1 cellular context compared by ENCODE assay signal in the genomic region with DNA sequence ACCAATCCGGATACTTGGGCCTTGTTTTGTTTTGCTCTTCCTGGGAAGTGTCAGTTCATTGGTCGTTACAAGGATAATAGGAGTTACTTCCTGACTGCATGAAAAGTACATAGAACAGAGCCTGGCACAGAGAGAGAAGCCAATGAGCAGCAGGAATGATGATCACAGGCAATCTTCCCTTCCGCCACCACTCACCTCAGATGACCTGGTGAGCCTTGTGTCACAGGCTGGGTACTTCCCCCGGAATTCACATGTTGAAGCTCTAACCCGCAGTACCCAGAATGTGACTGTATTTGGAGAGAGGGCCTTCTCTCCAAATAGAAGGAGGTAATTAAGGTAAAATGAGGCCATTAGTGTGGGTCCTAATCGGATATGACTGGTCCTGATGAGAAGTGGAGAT.
A peak's percentile ranks its signal among the peaks of the same experiment; 100 is the strongest.
TF ChIP-seq lines count a peak whose summit lies in the region.

No MANE protein-coding gene starts in this region.

TF ChIP-seq in GM12878, 131 proteins besides CTCF, POLR2A, EP300 and RAD21 (continued from another document and continues in another):
- TF ChIP-seq KDM1A (IDR thresholded peaks at IDR 0.05; ENCODE audit: borderline replicate concordance) (no peak), IKZF2 (IDR thresholded peaks at IDR 0.05) (0 out of 4 replicates have a peak, but pooled peaks have one; percentile 19 to 21), GATAD2B (conservative IDR thresholded peaks at IDR 0.05; ENCODE audit: low read depth) (no peak), EED (IDR thresholded peaks at IDR 0.05; ENCODE audit: low read depth) (peak; percentile 40; the same call in 1 of the 2 replicates), ZNF207 (IDR thresholded peaks at IDR 0.05; ENCODE audit: borderline replicate concordance) (no peak), MTA2 (IDR thresholded peaks at IDR 0.05; ENCODE audit: low read depth) (peak; percentile 62; the same call in 1 of the 2 replicates), TCF3 (IDR thresholded peaks at IDR 0.05; ENCODE audit: borderline replicate concordance, insufficient read depth, low read depth, low read length) (no peak), MEF2B (IDR thresholded peaks at IDR 0.05; ENCODE audit: partially characterized antibody, poor library complexity, severe bottlenecking) (no peak), MXI1 (IDR thresholded peaks at IDR 0.05; ENCODE audit: low read depth, low read length) (no peak), SMAD1 (IDR thresholded peaks at IDR 0.05; ENCODE audit: low read depth, partially characterized antibody) (no peak), SREBF2 (IDR thresholded peaks at IDR 0.05; ENCODE audit: low read length) (no peak), GABPA (IDR thresholded peaks at IDR 0.05; ENCODE audit: low read depth) (no peak), ZBED1 (IDR thresholded peaks at IDR 0.05; ENCODE audit: borderline replicate concordance) (no peak), STAT3 (IDR thresholded peaks at IDR 0.05; ENCODE audit: low read depth, low read length) (no peak), DPF2 (IDR thresholded peaks at IDR 0.05) (no peak), JUND (IDR thresholded peaks at IDR 0.05; ENCODE audit: low read depth, low read length) (no peak), BCL11A (IDR thresholded peaks at IDR 0.05; ENCODE audit: low read depth, low read length) (no peak), TCF7 (IDR thresholded peaks at IDR 0.05; ENCODE audit: borderline replicate concordance) (no peak), JUNB (IDR thresholded peaks at IDR 0.05) (no peak), TCF12 (IDR thresholded peaks at IDR 0.05; ENCODE audit: low read depth, low read length) (no peak), BHLHE40 (IDR thresholded peaks at IDR 0.05; ENCODE audit: borderline replicate concordance in 1 of 2, low read depth in 2 of 2, low read length in 1 of 2) (no peak), NR2F1 (conservative IDR thresholded peaks at IDR 0.05) (peak; percentile 58), RUNX3 (IDR thresholded peaks at IDR 0.05; ENCODE audit: low read length) (peak; percentile 59; the same call in 1 of the 2 replicates)
- TF ChIP-seq, protein P1, sequence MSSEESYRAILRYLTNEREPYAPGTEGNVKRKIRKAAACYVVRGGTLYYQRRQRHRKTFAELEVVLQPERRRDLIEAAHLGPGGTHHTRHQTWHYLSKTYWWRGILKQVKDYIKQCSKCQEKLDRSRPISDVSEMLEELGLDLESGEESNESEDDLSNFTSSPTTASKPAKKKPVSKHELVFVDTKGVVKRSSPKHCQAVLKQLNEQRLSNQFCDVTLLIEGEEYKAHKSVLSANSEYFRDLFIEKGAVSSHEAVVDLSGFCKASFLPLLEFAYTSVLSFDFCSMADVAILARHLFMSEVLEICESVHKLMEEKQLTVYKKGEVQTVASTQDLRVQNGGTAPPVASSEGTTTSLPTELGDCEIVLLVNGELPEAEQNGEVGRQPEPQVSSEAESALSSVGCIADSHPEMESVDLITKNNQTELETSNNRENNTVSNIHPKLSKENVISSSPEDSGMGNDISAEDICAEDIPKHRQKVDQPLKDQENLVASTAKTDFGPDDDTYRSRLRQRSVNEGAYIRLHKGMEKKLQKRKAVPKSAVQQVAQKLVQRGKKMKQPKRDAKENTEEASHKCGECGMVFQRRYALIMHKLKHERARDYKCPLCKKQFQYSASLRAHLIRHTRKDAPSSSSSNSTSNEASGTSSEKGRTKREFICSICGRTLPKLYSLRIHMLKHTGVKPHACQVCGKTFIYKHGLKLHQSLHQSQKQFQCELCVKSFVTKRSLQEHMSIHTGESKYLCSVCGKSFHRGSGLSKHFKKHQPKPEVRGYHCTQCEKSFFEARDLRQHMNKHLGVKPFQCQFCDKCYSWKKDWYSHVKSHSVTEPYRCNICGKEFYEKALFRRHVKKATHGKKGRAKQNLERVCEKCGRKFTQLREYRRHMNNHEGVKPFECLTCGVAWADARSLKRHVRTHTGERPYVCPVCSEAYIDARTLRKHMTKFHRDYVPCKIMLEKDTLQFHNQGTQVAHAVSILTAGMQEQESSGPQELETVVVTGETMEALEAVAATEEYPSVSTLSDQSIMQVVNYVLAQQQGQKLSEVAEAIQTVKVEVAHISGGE (CRISPR knock-in tag; IDR thresholded peaks at IDR 0.05) = no peak
- TF ChIP-seq, protein P2, sequence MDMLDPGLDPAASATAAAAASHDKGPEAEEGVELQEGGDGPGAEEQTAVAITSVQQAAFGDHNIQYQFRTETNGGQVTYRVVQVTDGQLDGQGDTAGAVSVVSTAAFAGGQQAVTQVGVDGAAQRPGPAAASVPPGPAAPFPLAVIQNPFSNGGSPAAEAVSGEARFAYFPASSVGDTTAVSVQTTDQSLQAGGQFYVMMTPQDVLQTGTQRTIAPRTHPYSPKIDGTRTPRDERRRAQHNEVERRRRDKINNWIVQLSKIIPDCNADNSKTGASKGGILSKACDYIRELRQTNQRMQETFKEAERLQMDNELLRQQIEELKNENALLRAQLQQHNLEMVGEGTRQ (IDR thresholded peaks at IDR 0.05; ENCODE audit: borderline replicate concordance, low read depth, low read length) = no peak
- TF ChIP-seq, protein P3, sequence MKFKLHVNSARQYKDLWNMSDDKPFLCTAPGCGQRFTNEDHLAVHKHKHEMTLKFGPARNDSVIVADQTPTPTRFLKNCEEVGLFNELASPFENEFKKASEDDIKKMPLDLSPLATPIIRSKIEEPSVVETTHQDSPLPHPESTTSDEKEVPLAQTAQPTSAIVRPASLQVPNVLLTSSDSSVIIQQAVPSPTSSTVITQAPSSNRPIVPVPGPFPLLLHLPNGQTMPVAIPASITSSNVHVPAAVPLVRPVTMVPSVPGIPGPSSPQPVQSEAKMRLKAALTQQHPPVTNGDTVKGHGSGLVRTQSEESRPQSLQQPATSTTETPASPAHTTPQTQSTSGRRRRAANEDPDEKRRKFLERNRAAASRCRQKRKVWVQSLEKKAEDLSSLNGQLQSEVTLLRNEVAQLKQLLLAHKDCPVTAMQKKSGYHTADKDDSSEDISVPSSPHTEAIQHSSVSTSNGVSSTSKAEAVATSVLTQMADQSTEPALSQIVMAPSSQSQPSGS (IDR thresholded peaks at IDR 0.05; ENCODE audit: low read length) = no peak
- TF ChIP-seq, protein P4, sequence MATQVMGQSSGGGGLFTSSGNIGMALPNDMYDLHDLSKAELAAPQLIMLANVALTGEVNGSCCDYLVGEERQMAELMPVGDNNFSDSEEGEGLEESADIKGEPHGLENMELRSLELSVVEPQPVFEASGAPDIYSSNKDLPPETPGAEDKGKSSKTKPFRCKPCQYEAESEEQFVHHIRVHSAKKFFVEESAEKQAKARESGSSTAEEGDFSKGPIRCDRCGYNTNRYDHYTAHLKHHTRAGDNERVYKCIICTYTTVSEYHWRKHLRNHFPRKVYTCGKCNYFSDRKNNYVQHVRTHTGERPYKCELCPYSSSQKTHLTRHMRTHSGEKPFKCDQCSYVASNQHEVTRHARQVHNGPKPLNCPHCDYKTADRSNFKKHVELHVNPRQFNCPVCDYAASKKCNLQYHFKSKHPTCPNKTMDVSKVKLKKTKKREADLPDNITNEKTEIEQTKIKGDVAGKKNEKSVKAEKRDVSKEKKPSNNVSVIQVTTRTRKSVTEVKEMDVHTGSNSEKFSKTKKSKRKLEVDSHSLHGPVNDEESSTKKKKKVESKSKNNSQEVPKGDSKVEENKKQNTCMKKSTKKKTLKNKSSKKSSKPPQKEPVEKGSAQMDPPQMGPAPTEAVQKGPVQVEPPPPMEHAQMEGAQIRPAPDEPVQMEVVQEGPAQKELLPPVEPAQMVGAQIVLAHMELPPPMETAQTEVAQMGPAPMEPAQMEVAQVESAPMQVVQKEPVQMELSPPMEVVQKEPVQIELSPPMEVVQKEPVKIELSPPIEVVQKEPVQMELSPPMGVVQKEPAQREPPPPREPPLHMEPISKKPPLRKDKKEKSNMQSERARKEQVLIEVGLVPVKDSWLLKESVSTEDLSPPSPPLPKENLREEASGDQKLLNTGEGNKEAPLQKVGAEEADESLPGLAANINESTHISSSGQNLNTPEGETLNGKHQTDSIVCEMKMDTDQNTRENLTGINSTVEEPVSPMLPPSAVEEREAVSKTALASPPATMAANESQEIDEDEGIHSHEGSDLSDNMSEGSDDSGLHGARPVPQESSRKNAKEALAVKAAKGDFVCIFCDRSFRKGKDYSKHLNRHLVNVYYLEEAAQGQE (IDR thresholded peaks at IDR 0.05; ENCODE audit: low read depth, low read length) = no peak
- TF ChIP-seq, protein P5, sequence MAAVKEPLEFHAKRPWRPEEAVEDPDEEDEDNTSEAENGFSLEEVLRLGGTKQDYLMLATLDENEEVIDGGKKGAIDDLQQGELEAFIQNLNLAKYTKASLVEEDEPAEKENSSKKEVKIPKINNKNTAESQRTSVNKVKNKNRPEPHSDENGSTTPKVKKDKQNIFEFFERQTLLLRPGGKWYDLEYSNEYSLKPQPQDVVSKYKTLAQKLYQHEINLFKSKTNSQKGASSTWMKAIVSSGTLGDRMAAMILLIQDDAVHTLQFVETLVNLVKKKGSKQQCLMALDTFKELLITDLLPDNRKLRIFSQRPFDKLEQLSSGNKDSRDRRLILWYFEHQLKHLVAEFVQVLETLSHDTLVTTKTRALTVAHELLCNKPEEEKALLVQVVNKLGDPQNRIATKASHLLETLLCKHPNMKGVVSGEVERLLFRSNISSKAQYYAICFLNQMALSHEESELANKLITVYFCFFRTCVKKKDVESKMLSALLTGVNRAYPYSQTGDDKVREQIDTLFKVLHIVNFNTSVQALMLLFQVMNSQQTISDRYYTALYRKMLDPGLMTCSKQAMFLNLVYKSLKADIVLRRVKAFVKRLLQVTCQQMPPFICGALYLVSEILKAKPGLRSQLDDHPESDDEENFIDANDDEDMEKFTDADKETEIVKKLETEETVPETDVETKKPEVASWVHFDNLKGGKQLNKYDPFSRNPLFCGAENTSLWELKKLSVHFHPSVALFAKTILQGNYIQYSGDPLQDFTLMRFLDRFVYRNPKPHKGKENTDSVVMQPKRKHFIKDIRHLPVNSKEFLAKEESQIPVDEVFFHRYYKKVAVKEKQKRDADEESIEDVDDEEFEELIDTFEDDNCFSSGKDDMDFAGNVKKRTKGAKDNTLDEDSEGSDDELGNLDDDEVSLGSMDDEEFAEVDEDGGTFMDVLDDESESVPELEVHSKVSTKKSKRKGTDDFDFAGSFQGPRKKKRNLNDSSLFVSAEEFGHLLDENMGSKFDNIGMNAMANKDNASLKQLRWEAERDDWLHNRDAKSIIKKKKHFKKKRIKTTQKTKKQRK (IDR thresholded peaks at IDR 0.05; ENCODE audit: low read depth, low read length) = no peak
- TF ChIP-seq, protein P6, sequence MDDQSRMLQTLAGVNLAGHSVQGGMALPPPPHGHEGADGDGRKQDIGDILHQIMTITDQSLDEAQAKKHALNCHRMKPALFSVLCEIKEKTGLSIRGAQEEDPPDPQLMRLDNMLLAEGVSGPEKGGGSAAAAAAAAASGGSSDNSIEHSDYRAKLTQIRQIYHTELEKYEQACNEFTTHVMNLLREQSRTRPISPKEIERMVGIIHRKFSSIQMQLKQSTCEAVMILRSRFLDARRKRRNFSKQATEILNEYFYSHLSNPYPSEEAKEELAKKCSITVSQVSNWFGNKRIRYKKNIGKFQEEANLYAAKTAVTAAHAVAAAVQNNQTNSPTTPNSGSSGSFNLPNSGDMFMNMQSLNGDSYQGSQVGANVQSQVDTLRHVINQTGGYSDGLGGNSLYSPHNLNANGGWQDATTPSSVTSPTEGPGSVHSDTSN (IDR thresholded peaks at IDR 0.05; ENCODE audit: insufficient replicate concordance, low read depth, low read length) = no peak
- TF ChIP-seq, protein P7, sequence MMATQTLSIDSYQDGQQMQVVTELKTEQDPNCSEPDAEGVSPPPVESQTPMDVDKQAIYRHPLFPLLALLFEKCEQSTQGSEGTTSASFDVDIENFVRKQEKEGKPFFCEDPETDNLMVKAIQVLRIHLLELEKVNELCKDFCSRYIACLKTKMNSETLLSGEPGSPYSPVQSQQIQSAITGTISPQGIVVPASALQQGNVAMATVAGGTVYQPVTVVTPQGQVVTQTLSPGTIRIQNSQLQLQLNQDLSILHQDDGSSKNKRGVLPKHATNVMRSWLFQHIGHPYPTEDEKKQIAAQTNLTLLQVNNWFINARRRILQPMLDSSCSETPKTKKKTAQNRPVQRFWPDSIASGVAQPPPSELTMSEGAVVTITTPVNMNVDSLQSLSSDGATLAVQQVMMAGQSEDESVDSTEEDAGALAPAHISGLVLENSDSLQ (IDR thresholded peaks at IDR 0.05) = no peak
- TF ChIP-seq, protein P8, sequence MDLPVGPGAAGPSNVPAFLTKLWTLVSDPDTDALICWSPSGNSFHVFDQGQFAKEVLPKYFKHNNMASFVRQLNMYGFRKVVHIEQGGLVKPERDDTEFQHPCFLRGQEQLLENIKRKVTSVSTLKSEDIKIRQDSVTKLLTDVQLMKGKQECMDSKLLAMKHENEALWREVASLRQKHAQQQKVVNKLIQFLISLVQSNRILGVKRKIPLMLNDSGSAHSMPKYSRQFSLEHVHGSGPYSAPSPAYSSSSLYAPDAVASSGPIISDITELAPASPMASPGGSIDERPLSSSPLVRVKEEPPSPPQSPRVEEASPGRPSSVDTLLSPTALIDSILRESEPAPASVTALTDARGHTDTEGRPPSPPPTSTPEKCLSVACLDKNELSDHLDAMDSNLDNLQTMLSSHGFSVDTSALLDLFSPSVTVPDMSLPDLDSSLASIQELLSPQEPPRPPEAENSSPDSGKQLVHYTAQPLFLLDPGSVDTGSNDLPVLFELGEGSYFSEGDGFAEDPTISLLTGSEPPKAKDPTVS (IDR thresholded peaks at IDR 0.05; ENCODE audit: low read depth, low read length) = no peak
- TF ChIP-seq, protein P9, sequence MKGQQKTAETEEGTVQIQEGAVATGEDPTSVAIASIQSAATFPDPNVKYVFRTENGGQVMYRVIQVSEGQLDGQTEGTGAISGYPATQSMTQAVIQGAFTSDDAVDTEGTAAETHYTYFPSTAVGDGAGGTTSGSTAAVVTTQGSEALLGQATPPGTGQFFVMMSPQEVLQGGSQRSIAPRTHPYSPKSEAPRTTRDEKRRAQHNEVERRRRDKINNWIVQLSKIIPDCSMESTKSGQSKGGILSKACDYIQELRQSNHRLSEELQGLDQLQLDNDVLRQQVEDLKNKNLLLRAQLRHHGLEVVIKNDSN (IDR thresholded peaks at IDR 0.05; ENCODE audit: borderline replicate concordance, extremely low read length, insufficient read depth, low read depth, low read length) = no peak
- TF ChIP-seq, protein P10, sequence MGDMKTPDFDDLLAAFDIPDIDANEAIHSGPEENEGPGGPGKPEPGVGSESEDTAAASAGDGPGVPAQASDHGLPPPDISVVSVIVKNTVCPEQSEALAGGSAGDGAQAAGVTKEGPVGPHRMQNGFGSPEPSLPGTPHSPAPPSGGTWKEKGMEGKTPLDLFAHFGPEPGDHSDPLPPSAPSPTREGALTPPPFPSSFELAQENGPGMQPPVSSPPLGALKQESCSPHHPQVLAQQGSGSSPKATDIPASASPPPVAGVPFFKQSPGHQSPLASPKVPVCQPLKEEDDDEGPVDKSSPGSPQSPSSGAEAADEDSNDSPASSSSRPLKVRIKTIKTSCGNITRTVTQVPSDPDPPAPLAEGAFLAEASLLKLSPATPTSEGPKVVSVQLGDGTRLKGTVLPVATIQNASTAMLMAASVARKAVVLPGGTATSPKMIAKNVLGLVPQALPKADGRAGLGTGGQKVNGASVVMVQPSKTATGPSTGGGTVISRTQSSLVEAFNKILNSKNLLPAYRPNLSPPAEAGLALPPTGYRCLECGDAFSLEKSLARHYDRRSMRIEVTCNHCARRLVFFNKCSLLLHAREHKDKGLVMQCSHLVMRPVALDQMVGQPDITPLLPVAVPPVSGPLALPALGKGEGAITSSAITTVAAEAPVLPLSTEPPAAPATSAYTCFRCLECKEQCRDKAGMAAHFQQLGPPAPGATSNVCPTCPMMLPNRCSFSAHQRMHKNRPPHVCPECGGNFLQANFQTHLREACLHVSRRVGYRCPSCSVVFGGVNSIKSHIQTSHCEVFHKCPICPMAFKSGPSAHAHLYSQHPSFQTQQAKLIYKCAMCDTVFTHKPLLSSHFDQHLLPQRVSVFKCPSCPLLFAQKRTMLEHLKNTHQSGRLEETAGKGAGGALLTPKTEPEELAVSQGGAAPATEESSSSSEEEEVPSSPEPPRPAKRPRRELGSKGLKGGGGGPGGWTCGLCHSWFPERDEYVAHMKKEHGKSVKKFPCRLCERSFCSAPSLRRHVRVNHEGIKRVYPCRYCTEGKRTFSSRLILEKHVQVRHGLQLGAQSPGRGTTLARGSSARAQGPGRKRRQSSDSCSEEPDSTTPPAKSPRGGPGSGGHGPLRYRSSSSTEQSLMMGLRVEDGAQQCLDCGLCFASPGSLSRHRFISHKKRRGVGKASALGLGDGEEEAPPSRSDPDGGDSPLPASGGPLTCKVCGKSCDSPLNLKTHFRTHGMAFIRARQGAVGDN (IDR thresholded peaks at IDR 0.05) = no peak
